ENCODE assay signal across 15 cellular contexts in the genomic region with DNA sequence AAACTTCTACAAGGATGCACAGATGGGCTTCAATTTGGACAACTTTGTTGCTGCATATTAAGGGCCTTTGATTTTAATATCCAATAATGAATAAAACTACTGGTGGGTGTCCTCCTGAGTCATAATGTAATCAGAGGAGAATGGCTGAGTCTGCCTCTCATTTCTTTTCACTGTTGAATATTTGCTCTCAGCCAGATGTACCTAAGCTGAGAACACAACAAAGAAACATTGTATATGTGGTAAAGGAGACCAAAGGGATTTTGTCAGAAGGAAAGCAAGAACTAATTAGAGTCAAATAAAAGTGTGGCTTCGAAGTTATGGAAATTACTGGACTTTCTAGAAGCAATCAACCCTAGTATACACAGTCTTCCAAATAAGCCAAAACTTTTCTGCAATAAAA.
DNase-seq lines count a peak whose midpoint lies in the region; ATAC-seq and TF ChIP-seq lines count a peak whose summit lies in the region.
"Had no signal": no experiment of that assay in that cellular context is flagged by ENCODE, and none has a peak within 500 bp of the region (broad histone marks: within the 10 kb centered on the region; RNA-seq: fewer than 3 reads in every experiment).

No MANE protein-coding gene starts in this region.

- DNase-seq in IMR-90 = peak; percentile 51
- DNase-seq in astrocyte of the hippocampus (ENCODE audit: low read depth, low spot score) = peak; percentile 40
- DNase-seq in osteoblast (ENCODE audit: insufficient read length, low spot score, missing footprints) = peak; percentile 36
- no peak for DNase-seq in HK-2 (ENCODE audit: unreplicated experiment)
- no peak for DNase-seq in activated CD4-positive, alpha-beta T cell treated with anti-CD3 and anti-CD28 coated beads, Interleukin-2, amount 50 U/mL, for 1 hour
- no peak for DNase-seq in NCI-H2081 (lab: John Stamatoyannopoulos, UW)
- DNase-seq: BE2C; CD4-positive, alpha-beta memory T cell; COR-L47; DMS153; DMS79 treated with DMSO at 0.1 percent for 48 hours; GDM1 had no signal

- no peak overlapping the region for H3K4ac ChIP-seq in IMR-90 (ENCODE audit: low read depth, low read length)

- TF ChIP-seq POLR2A in IMR-90 (IDR thresholded peaks at IDR 0.05; ENCODE audit: low read depth, low read length) = no peak

- no TSS peak for BruUV-seq in IMR-90 (replicated peaks; lab: Mats Ljungman, UMichigan)

- CTCF ChIA-PET in IMR-90 (lab: Yijun Ruan, JAX) = no interaction called here

- peaks cover 9% of the 10 kb centered on the region for H3K4me1 ChIP-seq in IMR-90 (ENCODE audit: control insufficient read depth, insufficient read depth, low read length)
- peaks cover 9% of the 10 kb centered on the region for H3K4me1 ChIP-seq in osteoblast (ENCODE audit: insufficient read depth, low read length)
- H3K4me1 ChIP-seq: BE2C had no signal

- no peaks in the 10 kb centered on the region for H4K20me1 ChIP-seq in IMR-90 (ENCODE audit: insufficient read depth, low read length)
- H4K20me1 ChIP-seq in osteoblast (ENCODE audit: insufficient read depth, low read length) = no peaks in the 10 kb centered on the region

- H3K18ac ChIP-seq in IMR-90 (ENCODE audit: low read depth, low read length) = peak overlapping the region; percentile 91; the same call in 1 of the 2 replicates

- no peak overlapping the region for H4K91ac ChIP-seq in IMR-90 (ENCODE audit: insufficient read depth, low read depth, low read length)

- intact Hi-C loops in IMR-90 (cut with micrococcal nuclease) = no loop called here

- no peak for TF ChIP-seq CTCF in IMR-90 (conservative IDR thresholded peaks at IDR 0.05; ENCODE audit: low read depth, low read length)
- no peak for TF ChIP-seq CTCF in osteoblast (IDR thresholded peaks at IDR 0.05; ENCODE audit: extremely low read depth, low read depth, low read length)

- peak overlapping the region in 1 of 2 experiments; percentile 62; a peak in 2 of 4 replicates for H4K8ac ChIP-seq in IMR-90 (ENCODE audit: low read depth in 2 of 2, low read length in 2 of 2)

- no peak overlapping the region for H3K4me3 ChIP-seq in IMR-90 (ENCODE audit: insufficient read depth, low read depth, low read length)
- no peak overlapping the region for H3K4me3 ChIP-seq in osteoblast (ENCODE audit: insufficient read depth, low read length)
- H3K4me3 ChIP-seq: A549 had no signal

- H2BK20ac ChIP-seq in IMR-90 (ENCODE audit: low read depth, low read length) = 0 out of 2 replicates have a peak overlapping the region, but pooled peaks have one; percentile 30

- H3K27ac ChIP-seq in IMR-90 (ENCODE audit: insufficient read depth, low read length) = no peak overlapping the region
- H3K27ac ChIP-seq in osteoblast (ENCODE audit: low read depth, low read length) = no peak overlapping the region
- H3K27ac ChIP-seq: C4-2B had no signal

- in situ Hi-C loops in IMR-90 (cut with MboI; ENCODE audit: low sequenced_read_pairs) = no loop called here

- H3K4me2 ChIP-seq in IMR-90 (ENCODE audit: low read depth, low read length) = no peak overlapping the region
- H3K4me2 ChIP-seq in osteoblast (ENCODE audit: insufficient read depth, low read length) = no peak overlapping the region
- H3K4me2 ChIP-seq: A549 had no signal

- H2BK120ac ChIP-seq in IMR-90 (ENCODE audit: low read depth, low read length) = peak overlapping the region; percentile 37; the same call in 1 of the 2 replicates

- H2AK5ac ChIP-seq in IMR-90 (ENCODE audit: low read depth, low read length) = no peak overlapping the region

- H4K5ac ChIP-seq in IMR-90 (ENCODE audit: low read depth, low read length) = peak overlapping the region; percentile 88; the same call in 1 of the 2 replicates

- peak overlapping the region; percentile 78; the same call in 2 of the 3 replicates for H2BK15ac ChIP-seq in IMR-90 (ENCODE audit: low read depth, low read length)

- peak; percentile 65 for ATAC-seq in IMR-90 (ENCODE audit: low read depth)
- ATAC-seq: A549, HCT116 had no signal

- H2AFZ ChIP-seq in IMR-90 (replicated peaks; ENCODE audit: low read length, poor library complexity) = no peak overlapping the region
- no peak overlapping the region for H2AFZ ChIP-seq in osteoblast (ENCODE audit: low read length)

- H3K36me3 ChIP-seq in IMR-90 (ENCODE audit: control insufficient read depth, insufficient read depth, low read length) (no peaks in the 10 kb centered on the region), osteoblast (ENCODE audit: insufficient read depth, low read length) (no peaks in the 10 kb centered on the region)
- H3K36me3 ChIP-seq: BE2C had no signal

- H3K23ac ChIP-seq in IMR-90 (ENCODE audit: low read depth, low read length) = no peak overlapping the region

- no peak overlapping the region for H3K9ac ChIP-seq in IMR-90 (ENCODE audit: low read depth, low read length)

- H3K27me3 ChIP-seq in IMR-90 (ENCODE audit: control insufficient read depth, insufficient read depth, low read length) (no peaks in the 10 kb centered on the region), osteoblast (ENCODE audit: insufficient read depth, low read length) (no peaks in the 10 kb centered on the region)
- H3K27me3 ChIP-seq: BE2C had no signal

- 0 out of 2 replicates have a peak, but pooled peaks cover 3% of the 10 kb centered on the region for H3K9me1 ChIP-seq in IMR-90 (ENCODE audit: insufficient read depth, low read length)

- H3K79me1 ChIP-seq in IMR-90 (ENCODE audit: low read depth in 1 of 2, low read length in 2 of 2) = no peaks in the 10 kb centered on the region

- H2BK5ac ChIP-seq in IMR-90 (ENCODE audit: low read depth, low read length, poor library complexity, severe bottlenecking) = no peak overlapping the region

- no peak overlapping the region for H3K14ac ChIP-seq in IMR-90 (replicated peaks; ENCODE audit: low read depth, low read length)

- H3K9me3 ChIP-seq in IMR-90 (ENCODE audit: control insufficient read depth, insufficient read depth, low read length) (no peaks in the 10 kb centered on the region), osteoblast (ENCODE audit: low read depth, low read length) (no peaks in the 10 kb centered on the region)
- H3K9me3 ChIP-seq: A549, BE2C had no signal

- no CpG with 5 or more reads among the region's 1 CpG for WGBS in IMR-90 (ENCODE audit: extremely low coverage in 2 of 2, insufficient read length in 1 of 2), 2 experiments

- dilution Hi-C loops in IMR-90 (cut with HindIII; ENCODE audit: low sequenced_read_pairs, unreplicated experiment) = no loop called here

- POLR2A ChIA-PET in IMR-90 (lab: Charles Lee; ENCODE audit: unreplicated experiment) = no interaction called here

- H3K56ac ChIP-seq in IMR-90 (ENCODE audit: extremely low read depth, insufficient read depth, low read length) = no peak overlapping the region

- no peak overlapping the region for H2AK9ac ChIP-seq in IMR-90 (replicated peaks; ENCODE audit: low read depth, low read length, poor library complexity)

- no peaks in the 10 kb centered on the region for H3K79me2 ChIP-seq in osteoblast (ENCODE audit: insufficient read depth, low read length)

- no peak for TF ChIP-seq RAD21 in IMR-90 (IDR thresholded peaks at IDR 0.05; ENCODE audit: low read length)

TF ChIP-seq in IMR-90, 13 proteins besides CTCF, POLR2A, EP300 and RAD21:
- no peak for TF ChIP-seq RCOR1 (IDR thresholded peaks at IDR 0.05; ENCODE audit: insufficient replicate concordance, low read length)
- TF ChIP-seq MAFK (IDR thresholded peaks at IDR 0.05; ENCODE audit: low read depth, low read length) = no peak
- no peak for TF ChIP-seq USF2 (IDR thresholded peaks at IDR 0.05; ENCODE audit: low read depth, low read length)
- no peak for TF ChIP-seq CEBPB (IDR thresholded peaks at IDR 0.05; ENCODE audit: low read depth, low read length)
- TF ChIP-seq NFE2L2 (IDR thresholded peaks at IDR 0.05; ENCODE audit: low read depth, low read length) = no peak
- TF ChIP-seq SMC3 (IDR thresholded peaks at IDR 0.05; ENCODE audit: low read depth, low read length) = no peak
- TF ChIP-seq BHLHE40 (IDR thresholded peaks at IDR 0.05; ENCODE audit: low read depth, low read length) = no peak
- TF ChIP-seq MAZ (IDR thresholded peaks at IDR 0.05; ENCODE audit: borderline replicate concordance, low read depth, low read length) = no peak
- TF ChIP-seq MXI1 (IDR thresholded peaks at IDR 0.05; ENCODE audit: borderline replicate concordance, low read depth, low read length) = no peak
- no peak for TF ChIP-seq ELK1 (IDR thresholded peaks at IDR 0.05; ENCODE audit: borderline replicate concordance, low read depth, low read length)

Comparison
In these comparisons a context has a peak if more than half of its experiments do, and no peak if none do; other contexts are left out.
1. DNase-seq: peak in IMR-90 (single experiment), astrocyte of the hippocampus (single experiment) and osteoblast (single experiment); none in HK-2 (single experiment), activated CD4-positive, alpha-beta T cell treated with anti-CD3 and anti-CD28 coated beads, Interleukin-2, amount 50 U/mL, for 1 hour (single experiment) and NCI-H2081 (0 of 2).